8 cellular contexts compared by ENCODE assay signal in genomic region chr4:185201983-185202962, GRCh38. TPM values are rescaled to one million over a fixed set of nuclear protein-coding genes. Genes with fewer than 3 reads are reported as not detected.
A peak's percentile ranks its signal among the peaks of the same experiment; 100 is the strongest.
DNase-seq lines count a peak whose midpoint lies in the region; TF ChIP-seq lines count a peak whose summit lies in the region.

No MANE protein-coding gene starts in this region.

- peak overlapping the region; percentile 55; the same call in 1 of the 2 replicates for H3K4me2 ChIP-seq in MM.1S (ENCODE audit: low read depth, low read length)

- no peaks in the 10 kb centered on the region for H3K9me2 ChIP-seq in MM.1S (replicated peaks; ENCODE audit: insufficient read depth, low read length)

- H3K27ac ChIP-seq in MM.1S (ENCODE audit: low read length) (no peak overlapping the region), thyroid gland (peak overlapping the region; percentile 11 to 99 (median 98))

- peaks cover 22% of the 10 kb centered on the region for H3F3A ChIP-seq in MM.1S (ENCODE audit: insufficient read depth, low read length)

- intact Hi-C loops in thyroid gland (cut with DNase I): no loop called here

- peak; percentile 3 for DNase-seq in Daoy (ENCODE audit: low read depth)
- no peak for DNase-seq in MM.1S
- peak; percentile 81 for DNase-seq in activated effector memory CD4-positive, alpha-beta T cell treated with anti-CD3 and anti-CD28 coated beads, Interleukin-2, amount 50 U/mL, for 16 hours
- DNase-seq in immature natural killer cell: peak; percentile 26 to 51 (median 43)
- DNase-seq in thyroid gland: peak; percentile 49 to 57
- no peak for DNase-seq in NCI-H2029 treated with DMSO at 0.1 percent for 48 hours (lab: John Stamatoyannopoulos, UW)
- no peak for DNase-seq in NCI-H226
- DNase-seq in NCI-H2196 (lab: John Stamatoyannopoulos, UW; ENCODE audit: unreplicated experiment): no peak

- H3K4me1 Mint-ChIP-seq in immature natural killer cell: peaks cover 37 to 51% of the 10 kb centered on the region in 2 donors

- no peak for TF ChIP-seq POLR2A in thyroid gland (IDR thresholded peaks at IDR 0.05)

- TF ChIP-seq CTCF in MM.1S (IDR thresholded peaks at IDR 0.05; ENCODE audit: low read length) (no peak), thyroid gland (IDR thresholded peaks at IDR 0.05) (no peak)

- no peak overlapping the region for H3K9ac ChIP-seq in MM.1S (ENCODE audit: low read length)

- H3K27me3 ChIP-seq in MM.1S (replicated peaks; ENCODE audit: insufficient read depth, low read length) (no peaks in the 10 kb centered on the region), thyroid gland (no peaks in the 10 kb centered on the region)

- H3K4me3 ChIP-seq in MM.1S (ENCODE audit: low read length) (no peak overlapping the region), thyroid gland (replicated peaks in 1 of 3) (no peak overlapping the region)

- H2AFZ ChIP-seq in MM.1S (ENCODE audit: low read length): no peak overlapping the region

- peak overlapping the region; percentile 84 to 97 (median 93) for H3K4me3 Mint-ChIP-seq in immature natural killer cell

- no peaks in the 10 kb centered on the region for H3K9me3 ChIP-seq in MM.1S (replicated peaks; ENCODE audit: insufficient read depth, low read length)
- no peaks in the 10 kb centered on the region for H3K9me3 ChIP-seq in thyroid gland

- H3K9me3 Mint-ChIP-seq in immature natural killer cell: no peaks in the 10 kb centered on the region

- peak overlapping the region; percentile 96 to 99 (median 98) for H3K27ac Mint-ChIP-seq in immature natural killer cell

- H3K36me3 ChIP-seq in MM.1S (replicated peaks; ENCODE audit: insufficient read depth, low read length) (no peaks in the 10 kb centered on the region), thyroid gland (no peaks in the 10 kb centered on the region)

- no peaks in the 10 kb centered on the region for H4K20me1 ChIP-seq in MM.1S (ENCODE audit: insufficient read depth, low read length)

- H3K4me1 ChIP-seq in MM.1S (ENCODE audit: low read length) (peaks cover 12% of the 10 kb centered on the region), thyroid gland (peaks cover 16 to 31% of the 10 kb centered on the region in 2 donors)

- peaks cover 0 to 3% (median 0%) of the 10 kb centered on the region in 3 donors for H3K36me3 Mint-ChIP-seq in immature natural killer cell

- peaks cover 2 to 14% (median 3%) of the 10 kb centered on the region in 3 donors for H3K27me3 Mint-ChIP-seq in immature natural killer cell (ENCODE audit: low read depth in 3 of 3)

- 50% methylated on average over 16 of the region's 16 CpGs for WGBS in thyroid gland, 2 donors

- peaks cover 29% of the 10 kb centered on the region for H3K79me2 ChIP-seq in MM.1S (ENCODE audit: low read length)

RNA-seq across cellular contexts. Expression of gene CFAP97, which starts 1.5 kb away (rescaled TPM):
- total RNA-seq in Daoy (2014; rRNA removed; shearing (Covaris generic)): 19.6 and 22.3 TPM in 2 replicates
- polyA plus RNA-seq in immature natural killer cell: 10 to 100 TPM; 65.3 to 95.5 (median 78.9) TPM
- total RNA-seq in thyroid gland: 10 to 100 TPM; 44.5 to 63.3 (median 59.1) TPM

RNA-seq across cellular contexts. Expression of gene SNX25, which starts 7.1 kb away (rescaled TPM):
- 12.6 and 14.8 TPM in 2 replicates for total RNA-seq in Daoy (2014; rRNA removed; shearing (Covaris generic))
- 1 to 10 TPM; 1.9 to 5.2 (median 3.3) TPM for polyA plus RNA-seq in immature natural killer cell
- total RNA-seq in thyroid gland: 10 to 100 TPM; 36.9 to 71.3 (median 42.7) TPM

RNA-seq across cellular contexts. Expression of gene SLC25A4, which starts 59.2 kb away (rescaled TPM):
- total RNA-seq in Daoy (2014; rRNA removed; shearing (Covaris generic)): 14.3 and 16.2 TPM in 2 replicates
- polyA plus RNA-seq in immature natural killer cell: 10 to 100 TPM; 17.9 to 21.9 (median 18.9) TPM
- total RNA-seq in thyroid gland: 10 to 100 TPM; 26.7 to 56.7 (median 41.8) TPM

Comparison
In these comparisons a context has a peak if more than half of its experiments do, and no peak if none do; other contexts are left out.
1. DNase-seq: peak in Daoy (single experiment), activated effector memory CD4-positive, alpha-beta T cell treated with anti-CD3 and anti-CD28 coated beads, Interleukin-2, amount 50 U/mL, for 16 hours (single experiment), immature natural killer cell (3 of 3) and thyroid gland (2 of 2); none in MM.1S (single experiment), NCI-H2029 treated with DMSO at 0.1 percent for 48 hours (single experiment), NCI-H226 (single experiment) and NCI-H2196 (single experiment).